ENCODE assay signal across 9 cellular contexts in the genomic region with DNA sequence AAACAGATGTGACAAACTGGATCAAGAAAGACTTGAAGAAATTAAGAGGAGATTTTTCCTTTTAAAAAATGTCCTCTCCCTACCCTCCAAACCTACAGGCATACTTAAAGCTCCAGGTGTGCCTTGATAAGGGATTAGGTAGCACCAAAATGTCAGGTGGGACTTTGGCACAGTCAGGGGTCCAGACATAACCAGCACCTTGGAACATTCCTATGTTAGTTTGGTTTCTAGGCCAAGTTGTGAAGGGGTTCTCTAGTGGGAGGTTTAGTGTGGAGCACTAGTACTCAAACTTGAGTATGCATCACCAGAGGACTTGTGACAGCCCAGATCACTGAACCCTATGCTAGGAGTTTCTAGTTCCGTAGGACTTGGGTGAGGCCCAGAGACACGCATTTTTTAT. TPM values are rescaled to one million over a fixed set of nuclear protein-coding genes. Genes with fewer than 3 reads are reported as not detected.
"Had no signal": no experiment of that assay in that cellular context is flagged by ENCODE, and none has a peak within 500 bp of the region (broad histone marks: within the 10 kb centered on the region; RNA-seq: fewer than 3 reads in every experiment).

No MANE protein-coding gene starts in this region.

- H3K27ac Mint-ChIP-seq: H9 had no signal

- H3K9me3 Mint-ChIP-seq: H9, IgD-negative memory B cell had no signal

- H3K27ac ChIP-seq: GM23248, HL-60 had no signal

- H3K4me3 Mint-ChIP-seq: H9, IgD-negative memory B cell had no signal

- H3K9ac ChIP-seq: GM23248 had no signal

- H3K27me3 Mint-ChIP-seq: IgD-negative memory B cell had no signal

- DNase-seq: GM23248, GOT3, H9, HCEC 1CT, KBM-7 had no signal

- H3K4me3 ChIP-seq: GM23248 had no signal

RNA-seq across cellular contexts. Expression of a gene that starts 13.9 kb away (rescaled TPM):
- total RNA-seq: GM23248, HepG2, HT1080 had no signal
- polyA plus RNA-seq: GM23248, HepG2 had no signal

RNA-seq across cellular contexts. Expression of a gene that starts 47.0 kb away (rescaled TPM):
- total RNA-seq: GM23248, H9, HepG2, HT1080 had no signal
- polyA plus RNA-seq: GM23248, HepG2 had no signal
